ENCODE assay signal across 8 cellular contexts in the genomic region with DNA sequence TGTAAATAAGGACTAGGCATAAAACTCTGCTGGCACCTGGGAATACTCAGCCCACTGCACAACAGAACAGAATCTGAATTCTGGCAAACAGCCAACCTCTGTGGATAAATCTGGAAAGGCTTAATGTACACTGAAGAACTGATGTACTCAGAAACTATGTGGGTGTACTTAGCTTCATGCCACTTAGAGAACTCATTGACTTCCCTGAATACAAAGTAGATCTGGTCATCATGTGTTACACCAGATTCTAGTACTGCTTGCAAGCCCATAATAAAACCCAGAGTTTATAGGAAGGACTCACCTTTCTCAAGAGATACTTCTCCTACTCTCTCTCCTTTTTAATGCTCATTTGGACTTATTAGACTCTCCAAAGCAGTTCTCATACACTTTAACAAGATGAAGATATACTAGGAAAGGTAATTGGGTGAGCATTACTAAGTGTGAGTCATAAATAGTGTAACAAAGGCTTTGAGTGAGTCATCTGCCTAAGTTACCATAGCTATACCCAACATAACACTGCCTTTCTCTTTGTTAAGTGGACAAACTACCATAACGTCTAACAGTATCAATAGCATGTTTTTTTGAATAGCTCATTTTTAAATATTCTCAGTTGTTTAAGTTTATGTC.
A peak's percentile ranks its signal among the peaks of the same experiment; 100 is the strongest.
DNase-seq lines count a peak whose midpoint lies in the region; ATAC-seq and TF ChIP-seq lines count a peak whose summit lies in the region.

No MANE protein-coding gene starts in this region.

- 48 to 71% (median 58%) methylated on average over 1 of the region's 1 CpG for WGBS in spleen, 5 donors

- peaks cover 8% of the 10 kb centered on the region for H3K4me1 Mint-ChIP-seq in type B pancreatic cell (ENCODE audit: unreplicated experiment)

- intact Hi-C loops in spleen (cut with DNase I; ENCODE audit: low total_unique reads), result no loop called here

- POLR2A ChIA-PET in RWPE1 (lab: Yijun Ruan, JAX; ENCODE audit: low non-redundant PET), result no interaction called here

- no peaks in the 10 kb centered on the region for H3K36me3 Mint-ChIP-seq in type B pancreatic cell

- H3K27me3 Mint-ChIP-seq in type B pancreatic cell, result peaks cover 4% of the 10 kb centered on the region

- no peak overlapping the region for H3K4me3 ChIP-seq in foreskin fibroblast (ENCODE audit: low read depth in 1 of 2, low read length in 2 of 2)
- no peak overlapping the region for H3K4me3 ChIP-seq in spleen

- peaks cover 11% of the 10 kb centered on the region for H3K9me3 Mint-ChIP-seq in type B pancreatic cell

- peak; percentile 87 for ATAC-seq in HG03565 (IDR thresholded peaks at IDR 0.05; ENCODE audit: unreplicated experiment)

- H3K4me1 ChIP-seq in spleen, result no peaks in the 10 kb centered on the region

- DNase-seq in stimulated activated CD4-positive, alpha-beta T cell treated with anti-CD3 and anti-CD28 coated beads, Interleukin-4, amount 100 ng/mL, for 24 hours, result peak; percentile 6
- DNase-seq in stimulated activated CD4-positive, alpha-beta T cell treated with anti-CD3 and anti-CD28 coated beads, Interleukin-12 subunit alpha, Interleukin-12 subunit beta, amount 100 ng/mL, for 4 hours, result no peak
- DNase-seq in RWPE1 (ENCODE audit: low spot score), result peak; percentile 77
- DNase-seq in foreskin fibroblast, result peak; percentile 88 to 95
- DNase-seq in type B pancreatic cell (ENCODE audit: extremely low spot score, unreplicated experiment), result no peak
- no peak for DNase-seq in ureter (ENCODE audit: low spot score)
- no peak for DNase-seq in spleen

- peak overlapping the region; percentile 18 for H3K4me3 Mint-ChIP-seq in type B pancreatic cell

- no peaks in the 10 kb centered on the region for H3K36me3 ChIP-seq in spleen

- CTCF ChIA-PET in RWPE1 (lab: Yijun Ruan, JAX), result interaction anchor here (0.6 to 1.4 kb wide), 3 partner anchors 14 to 366 kb away, joined by 3 to 5 read pairs (median 4); no protein-coding TSS in a partner anchor

- TF ChIP-seq CTCF in RWPE1 (conservative IDR thresholded peaks at IDR 0.05; ENCODE audit: low read depth) (no peak), foreskin fibroblast (IDR thresholded peaks at IDR 0.05; ENCODE audit: low read depth, low read length) (no peak), type B pancreatic cell (conservative IDR thresholded peaks at IDR 0.05) (no peak), spleen (IDR thresholded peaks at IDR 0.05 in 8 of 11, conservative IDR thresholded peaks at IDR 0.05 in 3 of 11) (no peak)

- H3K27ac ChIP-seq in RWPE1 (no peak overlapping the region), spleen (no peak overlapping the region)

- peaks cover 0 to 3% (median 0%) of the 10 kb centered on the region in 7 donors for H3K27me3 ChIP-seq in spleen (replicated peaks in 1 of 7)

- no peak for TF ChIP-seq POLR2A in spleen (IDR thresholded peaks at IDR 0.05)

- peak overlapping the region; percentile 78 for H3K27ac Mint-ChIP-seq in type B pancreatic cell

- H3K9me3 ChIP-seq in spleen, result peaks cover 0 to 13% (median 7%) of the 10 kb centered on the region in 8 donors

Comparison
In these comparisons a context has a peak if more than half of its experiments do, and no peak if none do; other contexts are left out.
1. DNase-seq: peak in stimulated activated CD4-positive, alpha-beta T cell treated with anti-CD3 and anti-CD28 coated beads, Interleukin-4, amount 100 ng/mL, for 24 hours (single experiment), RWPE1 (single experiment) and foreskin fibroblast (2 of 2); none in stimulated activated CD4-positive, alpha-beta T cell treated with anti-CD3 and anti-CD28 coated beads, Interleukin-12 subunit alpha, Interleukin-12 subunit beta, amount 100 ng/mL, for 4 hours (single experiment), type B pancreatic cell (single experiment), ureter (single experiment) and spleen (single experiment).